ENCODE assay signal across 24 cellular contexts in the genomic region with DNA sequence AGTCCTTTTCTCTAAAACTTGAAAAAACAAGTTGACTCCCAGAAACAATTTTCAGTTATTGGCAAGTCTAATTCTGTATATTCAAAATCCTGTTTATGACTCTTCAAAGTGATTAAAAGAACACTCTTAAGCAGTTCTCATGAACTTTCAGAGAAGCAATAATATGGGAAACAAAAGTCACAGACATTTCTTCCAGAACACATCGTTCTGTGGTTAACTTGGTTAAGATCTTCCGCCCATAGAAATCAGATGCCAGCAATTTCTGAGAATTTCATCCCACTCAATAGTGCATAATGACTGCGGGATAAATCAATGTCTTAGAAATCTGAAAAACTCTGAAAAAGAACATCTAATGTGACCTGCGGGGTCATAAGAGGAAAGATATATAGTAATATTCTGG.
"Had no signal": no experiment of that assay in that cellular context is flagged by ENCODE, and none has a peak within 500 bp of the region (broad histone marks: within the 10 kb centered on the region; RNA-seq: fewer than 3 reads in every experiment).

No MANE protein-coding gene starts in this region.

- H3K4me3 ChIP-seq: heart right ventricle, ovary, right lobe of liver, skin epidermis, stomach, thyroid gland, upper lobe of right lung had no signal

- H3K27me3 Mint-ChIP-seq: naive B cell, progenitor cell of endocrine pancreas had no signal

- H3K27me3 ChIP-seq: foreskin keratinocyte, heart right ventricle, ovary, right lobe of liver, stomach, thyroid gland, upper lobe of right lung had no signal

- H3K27ac Mint-ChIP-seq: activated naive CD4-positive, alpha-beta T cell treated with anti-CD3 and anti-CD28 coated beads for 36 hours; mesothelial cell of epicardium; naive B cell; nephron progenitor cell; progenitor cell of endocrine pancreas had no signal

- H3K4me3 Mint-ChIP-seq: activated naive CD4-positive, alpha-beta T cell treated with anti-CD3 and anti-CD28 coated beads for 36 hours; mesothelial cell of epicardium; naive B cell; nephron progenitor cell had no signal

- H3K4me1 Mint-ChIP-seq: mesothelial cell of epicardium, naive B cell, nephron progenitor cell had no signal

- H3K9me3 ChIP-seq: heart right ventricle, ovary, right lobe of liver, SK-N-SH, stomach, thyroid gland, upper lobe of right lung had no signal

- H3K9me3 Mint-ChIP-seq: activated naive CD4-positive, alpha-beta T cell treated with anti-CD3 and anti-CD28 coated beads for 36 hours; mesothelial cell of epicardium; nephron progenitor cell had no signal

- H3K4me1 ChIP-seq: foreskin keratinocyte, heart right ventricle, right lobe of liver, stomach, thyroid gland, upper lobe of right lung had no signal

- DNase-seq: activated CD4-positive, alpha-beta T cell treated with anti-CD3 and anti-CD28 coated beads for 4 hours; activated CD4-positive, CD25-positive, alpha-beta regulatory T cell; activated effector memory CD4-positive, alpha-beta T cell treated with anti-CD3 and anti-CD28 coated beads, Interleukin-2, amount 50 U/mL, for 16 hours; activated naive CD4-positive, alpha-beta T cell treated with anti-CD3 and anti-CD28 coated beads for 36 hours; activated T-cell treated with anti-CD3 and anti-CD28 coated beads, Interleukin-2, amount 50 U/mL, for 1 hour; amygdala; caudate nucleus; cortex of kidney; foreskin keratinocyte; heart right ventricle; naive B cell; nephron progenitor cell; ovary; right lobe of liver; SK-N-SH; stimulated activated CD4-positive, alpha-beta T cell treated with anti-CD3 and anti-CD28 coated beads, Interleukin-12 subunit alpha, Interleukin-12 subunit beta, amount 100 ng/mL, for 4 hours; stimulated activated CD4-positive, alpha-beta T cell treated with anti-CD3 and anti-CD28 coated beads, Interleukin-4, amount 100 ng/mL, for 1 hour; stomach; thyroid gland; upper lobe of right lung had no signal

- ATAC-seq: esophagus mucosa, foreskin keratinocyte, heart right ventricle, right lobe of liver, upper lobe of right lung had no signal

- H3K36me3 ChIP-seq: heart right ventricle, ovary, right lobe of liver, stomach, thyroid gland, upper lobe of right lung had no signal

- H3K27ac ChIP-seq: foreskin keratinocyte, heart right ventricle, ovary, right lobe of liver, skin epidermis, stomach, thyroid gland, upper lobe of right lung had no signal

- H3K36me3 Mint-ChIP-seq: mesothelial cell of epicardium, naive B cell had no signal
